1 cellular context compared by ENCODE assay signal in genomic region chr7:135792866-135793265, GRCh38.
A peak's percentile ranks its signal among the peaks of the same experiment; 100 is the strongest.
TF ChIP-seq lines count a peak whose summit lies in the region.

No MANE protein-coding gene starts in this region.

TF ChIP-seq in HepG2, 621 proteins besides CTCF, POLR2A, EP300 and RAD21 (continued from another document):
- peak; percentile 71 for TF ChIP-seq MNT (IDR thresholded peaks at IDR 0.05)
- TF ChIP-seq MXD3 (CRISPR knock-in tag; IDR thresholded peaks at IDR 0.05): no peak
